In genomic region chr3:101854608-101855304, GRCh38 we compare ENCODE assay signal across 1 cellular context.
A peak's percentile ranks its signal among the peaks of the same experiment; 100 is the strongest.
TF ChIP-seq lines count a peak whose summit lies in the region.

No MANE protein-coding gene starts in this region.

TF ChIP-seq in HepG2, 621 proteins besides CTCF, POLR2A, EP300 and RAD21 (continued from another document):
- TF ChIP-seq, protein P1, sequence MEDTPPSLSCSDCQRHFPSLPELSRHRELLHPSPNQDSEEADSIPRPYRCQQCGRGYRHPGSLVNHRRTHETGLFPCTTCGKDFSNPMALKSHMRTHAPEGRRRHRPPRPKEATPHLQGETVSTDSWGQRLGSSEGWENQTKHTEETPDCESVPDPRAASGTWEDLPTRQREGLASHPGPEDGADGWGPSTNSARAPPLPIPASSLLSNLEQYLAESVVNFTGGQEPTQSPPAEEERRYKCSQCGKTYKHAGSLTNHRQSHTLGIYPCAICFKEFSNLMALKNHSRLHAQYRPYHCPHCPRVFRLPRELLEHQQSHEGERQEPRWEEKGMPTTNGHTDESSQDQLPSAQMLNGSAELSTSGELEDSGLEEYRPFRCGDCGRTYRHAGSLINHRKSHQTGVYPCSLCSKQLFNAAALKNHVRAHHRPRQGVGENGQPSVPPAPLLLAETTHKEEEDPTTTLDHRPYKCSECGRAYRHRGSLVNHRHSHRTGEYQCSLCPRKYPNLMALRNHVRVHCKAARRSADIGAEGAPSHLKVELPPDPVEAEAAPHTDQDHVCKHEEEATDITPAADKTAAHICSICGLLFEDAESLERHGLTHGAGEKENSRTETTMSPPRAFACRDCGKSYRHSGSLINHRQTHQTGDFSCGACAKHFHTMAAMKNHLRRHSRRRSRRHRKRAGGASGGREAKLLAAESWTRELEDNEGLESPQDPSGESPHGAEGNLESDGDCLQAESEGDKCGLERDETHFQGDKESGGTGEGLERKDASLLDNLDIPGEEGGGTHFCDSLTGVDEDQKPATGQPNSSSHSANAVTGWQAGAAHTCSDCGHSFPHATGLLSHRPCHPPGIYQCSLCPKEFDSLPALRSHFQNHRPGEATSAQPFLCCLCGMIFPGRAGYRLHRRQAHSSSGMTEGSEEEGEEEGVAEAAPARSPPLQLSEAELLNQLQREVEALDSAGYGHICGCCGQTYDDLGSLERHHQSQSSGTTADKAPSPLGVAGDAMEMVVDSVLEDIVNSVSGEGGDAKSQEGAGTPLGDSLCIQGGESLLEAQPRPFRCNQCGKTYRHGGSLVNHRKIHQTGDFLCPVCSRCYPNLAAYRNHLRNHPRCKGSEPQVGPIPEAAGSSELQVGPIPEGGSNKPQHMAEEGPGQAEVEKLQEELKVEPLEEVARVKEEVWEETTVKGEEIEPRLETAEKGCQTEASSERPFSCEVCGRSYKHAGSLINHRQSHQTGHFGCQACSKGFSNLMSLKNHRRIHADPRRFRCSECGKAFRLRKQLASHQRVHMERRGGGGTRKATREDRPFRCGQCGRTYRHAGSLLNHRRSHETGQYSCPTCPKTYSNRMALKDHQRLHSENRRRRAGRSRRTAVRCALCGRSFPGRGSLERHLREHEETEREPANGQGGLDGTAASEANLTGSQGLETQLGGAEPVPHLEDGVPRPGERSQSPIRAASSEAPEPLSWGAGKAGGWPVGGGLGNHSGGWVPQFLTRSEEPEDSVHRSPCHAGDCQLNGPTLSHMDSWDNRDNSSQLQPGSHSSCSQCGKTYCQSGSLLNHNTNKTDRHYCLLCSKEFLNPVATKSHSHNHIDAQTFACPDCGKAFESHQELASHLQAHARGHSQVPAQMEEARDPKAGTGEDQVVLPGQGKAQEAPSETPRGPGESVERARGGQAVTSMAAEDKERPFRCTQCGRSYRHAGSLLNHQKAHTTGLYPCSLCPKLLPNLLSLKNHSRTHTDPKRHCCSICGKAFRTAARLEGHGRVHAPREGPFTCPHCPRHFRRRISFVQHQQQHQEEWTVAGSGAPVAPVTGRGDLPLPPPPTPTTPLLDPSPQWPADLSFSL (CRISPR knock-in tag; IDR thresholded peaks at IDR 0.05), result no peak
- no peak for TF ChIP-seq HOXA3 (CRISPR knock-in tag; IDR thresholded peaks at IDR 0.05)
- TF ChIP-seq GTF2F1 (IDR thresholded peaks at IDR 0.05; ENCODE audit: low read length), result no peak
- TF ChIP-seq PAF1 (CRISPR knock-in tag; IDR thresholded peaks at IDR 0.05), result no peak
- no peak for TF ChIP-seq MTF1 (CRISPR knock-in tag; IDR thresholded peaks at IDR 0.05)
- no peak for TF ChIP-seq MAFK (conservative IDR thresholded peaks at IDR 0.05 in 1 of 2, IDR thresholded peaks at IDR 0.05 in 1 of 2; ENCODE audit: low read length in 2 of 2)
- no peak for TF ChIP-seq IRF2 (CRISPR knock-in tag; IDR thresholded peaks at IDR 0.05)
- no peak for TF ChIP-seq KAT7 (CRISPR knock-in tag; IDR thresholded peaks at IDR 0.05; ENCODE audit: borderline replicate concordance)
- TF ChIP-seq REPIN1 (CRISPR knock-in tag; IDR thresholded peaks at IDR 0.05; ENCODE audit: borderline replicate concordance, low read depth), result no peak
- TF ChIP-seq ZNF432 (CRISPR knock-in tag; IDR thresholded peaks at IDR 0.05; ENCODE audit: borderline replicate concordance), result no peak
- TF ChIP-seq TEAD3 (CRISPR knock-in tag; optimal IDR thresholded peaks at IDR 0.05; ENCODE audit: borderline replicate concordance), result no peak
- no peak for TF ChIP-seq ZNF414 (CRISPR knock-in tag; IDR thresholded peaks at IDR 0.05)
- no peak for TF ChIP-seq ATF7-NPFF (CRISPR knock-in tag; IDR thresholded peaks at IDR 0.05; ENCODE audit: low read depth)
- TF ChIP-seq, protein P2, sequence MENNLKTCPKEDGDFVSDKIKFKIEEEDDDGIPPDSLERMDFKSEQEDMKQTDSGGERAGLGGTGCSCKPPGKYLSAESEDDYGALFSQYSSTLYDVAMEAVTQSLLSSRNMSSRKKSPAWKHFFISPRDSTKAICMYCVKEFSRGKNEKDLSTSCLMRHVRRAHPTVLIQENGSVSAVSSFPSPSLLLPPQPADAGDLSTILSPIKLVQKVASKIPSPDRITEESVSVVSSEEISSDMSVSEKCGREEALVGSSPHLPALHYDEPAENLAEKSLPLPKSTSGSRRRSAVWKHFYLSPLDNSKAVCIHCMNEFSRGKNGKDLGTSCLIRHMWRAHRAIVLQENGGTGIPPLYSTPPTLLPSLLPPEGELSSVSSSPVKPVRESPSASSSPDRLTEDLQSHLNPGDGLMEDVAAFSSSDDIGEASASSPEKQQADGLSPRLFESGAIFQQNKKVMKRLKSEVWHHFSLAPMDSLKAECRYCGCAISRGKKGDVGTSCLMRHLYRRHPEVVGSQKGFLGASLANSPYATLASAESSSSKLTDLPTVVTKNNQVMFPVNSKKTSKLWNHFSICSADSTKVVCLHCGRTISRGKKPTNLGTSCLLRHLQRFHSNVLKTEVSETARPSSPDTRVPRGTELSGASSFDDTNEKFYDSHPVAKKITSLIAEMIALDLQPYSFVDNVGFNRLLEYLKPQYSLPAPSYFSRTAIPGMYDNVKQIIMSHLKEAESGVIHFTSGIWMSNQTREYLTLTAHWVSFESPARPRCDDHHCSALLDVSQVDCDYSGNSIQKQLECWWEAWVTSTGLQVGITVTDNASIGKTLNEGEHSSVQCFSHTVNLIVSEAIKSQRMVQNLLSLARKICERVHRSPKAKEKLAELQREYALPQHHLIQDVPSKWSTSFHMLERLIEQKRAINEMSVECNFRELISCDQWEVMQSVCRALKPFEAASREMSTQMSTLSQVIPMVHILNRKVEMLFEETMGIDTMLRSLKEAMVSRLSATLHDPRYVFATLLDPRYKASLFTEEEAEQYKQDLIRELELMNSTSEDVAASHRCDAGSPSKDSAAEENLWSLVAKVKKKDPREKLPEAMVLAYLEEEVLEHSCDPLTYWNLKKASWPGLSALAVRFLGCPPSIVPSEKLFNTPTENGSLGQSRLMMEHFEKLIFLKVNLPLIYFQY (CRISPR knock-in tag; IDR thresholded peaks at IDR 0.05; ENCODE audit: borderline replicate concordance), result no peak
- TF ChIP-seq, protein P3, sequence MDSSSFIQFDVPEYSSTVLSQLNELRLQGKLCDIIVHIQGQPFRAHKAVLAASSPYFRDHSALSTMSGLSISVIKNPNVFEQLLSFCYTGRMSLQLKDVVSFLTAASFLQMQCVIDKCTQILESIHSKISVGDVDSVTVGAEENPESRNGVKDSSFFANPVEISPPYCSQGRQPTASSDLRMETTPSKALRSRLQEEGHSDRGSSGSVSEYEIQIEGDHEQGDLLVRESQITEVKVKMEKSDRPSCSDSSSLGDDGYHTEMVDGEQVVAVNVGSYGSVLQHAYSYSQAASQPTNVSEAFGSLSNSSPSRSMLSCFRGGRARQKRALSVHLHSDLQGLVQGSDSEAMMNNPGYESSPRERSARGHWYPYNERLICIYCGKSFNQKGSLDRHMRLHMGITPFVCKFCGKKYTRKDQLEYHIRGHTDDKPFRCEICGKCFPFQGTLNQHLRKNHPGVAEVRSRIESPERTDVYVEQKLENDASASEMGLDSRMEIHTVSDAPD (CRISPR knock-in tag; IDR thresholded peaks at IDR 0.05), result no peak
- TF ChIP-seq ZBTB21 (CRISPR knock-in tag; IDR thresholded peaks at IDR 0.05), result no peak
- TF ChIP-seq ZBTB25 (CRISPR knock-in tag; IDR thresholded peaks at IDR 0.05), result no peak
- TF ChIP-seq, protein P4, sequence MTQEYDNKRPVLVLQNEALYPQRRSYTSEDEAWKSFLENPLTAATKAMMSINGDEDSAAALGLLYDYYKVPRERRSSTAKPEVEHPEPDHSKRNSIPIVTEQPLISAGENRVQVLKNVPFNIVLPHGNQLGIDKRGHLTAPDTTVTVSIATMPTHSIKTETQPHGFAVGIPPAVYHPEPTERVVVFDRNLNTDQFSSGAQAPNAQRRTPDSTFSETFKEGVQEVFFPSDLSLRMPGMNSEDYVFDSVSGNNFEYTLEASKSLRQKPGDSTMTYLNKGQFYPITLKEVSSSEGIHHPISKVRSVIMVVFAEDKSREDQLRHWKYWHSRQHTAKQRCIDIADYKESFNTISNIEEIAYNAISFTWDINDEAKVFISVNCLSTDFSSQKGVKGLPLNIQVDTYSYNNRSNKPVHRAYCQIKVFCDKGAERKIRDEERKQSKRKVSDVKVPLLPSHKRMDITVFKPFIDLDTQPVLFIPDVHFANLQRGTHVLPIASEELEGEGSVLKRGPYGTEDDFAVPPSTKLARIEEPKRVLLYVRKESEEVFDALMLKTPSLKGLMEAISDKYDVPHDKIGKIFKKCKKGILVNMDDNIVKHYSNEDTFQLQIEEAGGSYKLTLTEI (CRISPR knock-in tag; conservative IDR thresholded peaks at IDR 0.05), result no peak
- TF ChIP-seq, protein P5, sequence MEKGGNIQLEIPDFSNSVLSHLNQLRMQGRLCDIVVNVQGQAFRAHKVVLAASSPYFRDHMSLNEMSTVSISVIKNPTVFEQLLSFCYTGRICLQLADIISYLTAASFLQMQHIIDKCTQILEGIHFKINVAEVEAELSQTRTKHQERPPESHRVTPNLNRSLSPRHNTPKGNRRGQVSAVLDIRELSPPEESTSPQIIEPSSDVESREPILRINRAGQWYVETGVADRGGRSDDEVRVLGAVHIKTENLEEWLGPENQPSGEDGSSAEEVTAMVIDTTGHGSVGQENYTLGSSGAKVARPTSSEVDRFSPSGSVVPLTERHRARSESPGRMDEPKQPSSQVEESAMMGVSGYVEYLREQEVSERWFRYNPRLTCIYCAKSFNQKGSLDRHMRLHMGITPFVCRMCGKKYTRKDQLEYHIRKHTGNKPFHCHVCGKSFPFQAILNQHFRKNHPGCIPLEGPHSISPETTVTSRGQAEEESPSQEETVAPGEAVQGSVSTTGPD (CRISPR knock-in tag; IDR thresholded peaks at IDR 0.05), result no peak
- TF ChIP-seq ZNF775 (CRISPR knock-in tag; IDR thresholded peaks at IDR 0.05; ENCODE audit: borderline replicate concordance), result no peak
- TF ChIP-seq STAT5B (CRISPR knock-in tag; IDR thresholded peaks at IDR 0.05), result no peak
- TF ChIP-seq, protein P6, sequence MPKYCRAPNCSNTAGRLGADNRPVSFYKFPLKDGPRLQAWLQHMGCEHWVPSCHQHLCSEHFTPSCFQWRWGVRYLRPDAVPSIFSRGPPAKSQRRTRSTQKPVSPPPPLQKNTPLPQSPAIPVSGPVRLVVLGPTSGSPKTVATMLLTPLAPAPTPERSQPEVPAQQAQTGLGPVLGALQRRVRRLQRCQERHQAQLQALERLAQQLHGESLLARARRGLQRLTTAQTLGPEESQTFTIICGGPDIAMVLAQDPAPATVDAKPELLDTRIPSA (CRISPR knock-in tag; IDR thresholded peaks at IDR 0.05; ENCODE audit: borderline replicate concordance), result no peak
- no peak for TF ChIP-seq ZNF121 (CRISPR knock-in tag; IDR thresholded peaks at IDR 0.05)
- TF ChIP-seq NFRKB (IDR thresholded peaks at IDR 0.05), result no peak
- TF ChIP-seq BCLAF1 (IDR thresholded peaks at IDR 0.05), result no peak
- TF ChIP-seq FLYWCH1 (CRISPR knock-in tag; IDR thresholded peaks at IDR 0.05), result no peak
- TF ChIP-seq ZSCAN22 (CRISPR knock-in tag; IDR thresholded peaks at IDR 0.05), result no peak
- no peak for TF ChIP-seq ZNF549 (CRISPR knock-in tag; IDR thresholded peaks at IDR 0.05)
- peak; percentile 77; the same call in 1 of the 2 replicates for TF ChIP-seq CREM (IDR thresholded peaks at IDR 0.05)
- TF ChIP-seq CREM (CRISPR knock-in tag; IDR thresholded peaks at IDR 0.05), result no peak
- TF ChIP-seq BRD4 (CRISPR knock-in tag; IDR thresholded peaks at IDR 0.05), result no peak
TF ChIP-seq in HepG2: peak in this region for 59.
